In genomic region chr4:101014417-101014816, GRCh38 we compare ENCODE assay signal across 13 cellular contexts.
DNase-seq lines count a peak whose midpoint lies in the region; ATAC-seq, FAIRE-seq and TF ChIP-seq lines count a peak whose summit lies in the region.
"Had no signal": no experiment of that assay in that cellular context is flagged by ENCODE, and none has a peak within 500 bp of the region (broad histone marks: within the 10 kb centered on the region; RNA-seq: fewer than 3 reads in every experiment).

No MANE protein-coding gene starts in this region.

- 66 to 70% methylated on average over 3 of the region's 3 CpGs for WGBS in upper lobe of left lung, 2 donors

- ATAC-seq in HG02763 (IDR thresholded peaks at IDR 0.05; ENCODE audit: unreplicated experiment) (peak; percentile 33), HG03520 (IDR thresholded peaks at IDR 0.05; ENCODE audit: unreplicated experiment) (peak; percentile 36), upper lobe of left lung (ENCODE audit: low FRiP score in 2 of 2) (no peak)
- ATAC-seq: left colon had no signal

- H3K4me1 ChIP-seq in upper lobe of left lung = no peaks in the 10 kb centered on the region

- DNase-seq in GM10248 (ENCODE audit: extremely low spot score) = peak; percentile 45
- peak; percentile 7 for DNase-seq in GM19239 (ENCODE audit: insufficient read length, low spot score)
- DNase-seq in D341Med (ENCODE audit: low spot score) = no peak
- no peak for DNase-seq in upper lobe of left lung
- no peak for DNase-seq in NCI-H2107 (lab: John Stamatoyannopoulos, UW)
- no peak for DNase-seq in iPS-NIHi7 (ENCODE audit: extremely low spot score)
- DNase-seq: caudate nucleus, GDM1, left colon had no signal

- FAIRE-seq in GM19239 (lab: Jason Lieb, UNC) = peak; percentile 93
- FAIRE-seq: TTC549 had no signal

- CTCF ChIA-PET in GM10248 (lab: Yijun Ruan, JAX) = no interaction called here

- TF ChIP-seq CTCF in GM10248 (IDR thresholded peaks at IDR 0.05; ENCODE audit: control extremely low read depth, extremely low read depth, low read depth, missing control alignments) = no peak
- TF ChIP-seq CTCF in upper lobe of left lung (IDR thresholded peaks at IDR 0.05) = no peak

- H3K27ac ChIP-seq in upper lobe of left lung = no peak overlapping the region
- H3K27ac ChIP-seq: HL-60 had no signal

- no peaks in the 10 kb centered on the region for H3K36me3 ChIP-seq in upper lobe of left lung

- TF ChIP-seq POLR2A in upper lobe of left lung (IDR thresholded peaks at IDR 0.05) = no peak

- no peaks in the 10 kb centered on the region for H3K27me3 ChIP-seq in upper lobe of left lung

- POLR2A ChIA-PET in GM10248 (lab: Yijun Ruan, JAX) = no interaction called here

- H3K4me3 ChIP-seq in upper lobe of left lung = no peak overlapping the region

- H3K9me3 ChIP-seq in upper lobe of left lung = no peaks in the 10 kb centered on the region

- TF ChIP-seq EP300 in upper lobe of left lung (IDR thresholded peaks at IDR 0.05) = no peak

Comparison
In these comparisons a context has a peak if more than half of its experiments do, and no peak if none do; other contexts are left out.
1. DNase-seq: peak in GM10248 (single experiment) and GM19239 (single experiment); none in D341Med (single experiment), upper lobe of left lung (0 of 2), NCI-H2107 (single experiment) and iPS-NIHi7 (single experiment).
2. ATAC-seq: peak in HG02763 (single experiment) and HG03520 (single experiment); none in upper lobe of left lung (0 of 2).